Comparison of ENCODE assay signal across 1 cellular context in the genomic region with DNA sequence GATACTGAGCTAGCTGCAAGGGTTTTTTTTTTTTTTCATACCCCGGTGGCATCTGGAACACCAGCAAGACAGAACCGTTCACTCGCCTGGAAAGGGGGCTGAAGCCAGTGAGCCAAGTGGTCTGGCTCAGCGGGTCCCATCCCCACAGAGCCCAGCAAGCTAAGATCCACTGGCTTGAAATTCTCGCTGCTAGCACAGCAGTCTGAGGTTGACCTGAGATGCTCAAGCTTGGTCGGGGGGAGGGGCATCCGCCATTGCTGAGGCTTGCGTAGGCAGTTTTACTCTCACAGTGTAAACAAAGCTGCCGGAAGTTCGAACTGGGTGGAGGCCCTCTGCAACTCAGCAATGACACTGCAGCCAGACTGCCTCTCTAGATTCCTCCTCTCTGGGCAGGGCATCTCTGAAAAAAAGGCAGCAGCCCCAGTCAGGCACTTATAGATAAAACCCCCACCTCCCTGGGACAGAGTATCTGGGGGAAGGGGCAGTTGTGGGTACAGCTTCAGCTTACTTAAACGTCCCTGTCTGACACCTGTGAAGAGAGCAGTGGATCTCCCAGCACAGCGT.
A peak's percentile ranks its signal among the peaks of the same experiment; 100 is the strongest.
TF ChIP-seq lines count a peak whose summit lies in the region.

No MANE protein-coding gene starts in this region.

TF ChIP-seq in HepG2, 621 proteins besides CTCF, POLR2A, EP300 and RAD21 (continued from another document and continues in another):
- TF ChIP-seq NFKB2 (CRISPR knock-in tag; IDR thresholded peaks at IDR 0.05; ENCODE audit: borderline replicate concordance) (0 out of 2 replicates have a peak, but pooled peaks have one; percentile 26), IKZF4 (CRISPR knock-in tag; IDR thresholded peaks at IDR 0.05; ENCODE audit: borderline replicate concordance, low read depth, not compliant biosample characterization) (no peak), NCOA2 (CRISPR knock-in tag; IDR thresholded peaks at IDR 0.05) (0 out of 2 replicates have a peak, but pooled peaks have one; percentile 23), ZBTB33 (CRISPR knock-in tag; IDR thresholded peaks at IDR 0.05) (no peak; the same call in 1 of the 2 replicates), KLF16 (CRISPR knock-in tag; IDR thresholded peaks at IDR 0.05) (peak in 1 of 2 experiments; percentile 40; a peak in 1 of 4 replicates), FOXP1 (IDR thresholded peaks at IDR 0.05) (no peak), FOXP1 (CRISPR knock-in tag; IDR thresholded peaks at IDR 0.05) (peak; percentile 44; the same call in 1 of the 2 replicates), NRL (CRISPR knock-in tag; IDR thresholded peaks at IDR 0.05; ENCODE audit: borderline replicate concordance) (peak; percentile 81), ELF3 (CRISPR knock-in tag; IDR thresholded peaks at IDR 0.05) (peak; percentile 76), ZNF839 (CRISPR knock-in tag; IDR thresholded peaks at IDR 0.05; ENCODE audit: borderline replicate concordance) (no peak), TCF12 (IDR thresholded peaks at IDR 0.05) (no peak), TCF12 (CRISPR knock-in tag; IDR thresholded peaks at IDR 0.05) (no peak), ZNF552 (CRISPR knock-in tag; IDR thresholded peaks at IDR 0.05; ENCODE audit: borderline replicate concordance) (no peak), FOSL2 (CRISPR knock-in tag; IDR thresholded peaks at IDR 0.05) (peak; percentile 41; the same call in 1 of the 2 replicates), NKX3-1 (CRISPR knock-in tag; IDR thresholded peaks at IDR 0.05) (no peak), FOXP4 (CRISPR knock-in tag; IDR thresholded peaks at IDR 0.05) (peak; percentile 44; the same call in 1 of the 2 replicates), TERF1 (CRISPR knock-in tag; IDR thresholded peaks at IDR 0.05) (no peak), FOXA1 (IDR thresholded peaks at IDR 0.05) (no peak), FOXA1 (CRISPR knock-in tag; IDR thresholded peaks at IDR 0.05) (peak; percentile 95), ZSCAN5A (CRISPR knock-in tag; IDR thresholded peaks at IDR 0.05; ENCODE audit: borderline replicate concordance) (0 out of 2 replicates have a peak, but pooled peaks have one; percentile 43), SP4 (CRISPR knock-in tag; IDR thresholded peaks at IDR 0.05) (peak; percentile 32; the same call in 1 of the 2 replicates), RARA (CRISPR knock-in tag; IDR thresholded peaks at IDR 0.05) (0 out of 2 replicates have a peak, but pooled peaks have one; percentile 12), RORA (CRISPR knock-in tag; IDR thresholded peaks at IDR 0.05) (no peak), ZNF672 (CRISPR knock-in tag; IDR thresholded peaks at IDR 0.05) (no peak), ATF4 (CRISPR knock-in tag; IDR thresholded peaks at IDR 0.05) (peak in 1 of 2 experiments; percentile 68; a peak in 2 of 4 replicates), ERF (CRISPR knock-in tag; IDR thresholded peaks at IDR 0.05) (peak; percentile 68; the same call in 1 of the 2 replicates), HOXA3 (CRISPR knock-in tag; IDR thresholded peaks at IDR 0.05) (peak; percentile 92), HDAC2 (CRISPR knock-in tag; IDR thresholded peaks at IDR 0.05) (peak; percentile 36; the same call in 1 of the 2 replicates), ZHX2 (IDR thresholded peaks at IDR 0.05; ENCODE audit: low read depth) (peak; percentile 58; the same call in 1 of the 2 replicates), ZHX2 (CRISPR knock-in tag; IDR thresholded peaks at IDR 0.05; ENCODE audit: borderline replicate concordance) (no peak), MTF1 (CRISPR knock-in tag; IDR thresholded peaks at IDR 0.05) (no peak), SP5 (CRISPR knock-in tag; IDR thresholded peaks at IDR 0.05; ENCODE audit: borderline replicate concordance, low read depth) (peak; percentile 70; the same call in 1 of the 2 replicates), ZNF350 (CRISPR knock-in tag; IDR thresholded peaks at IDR 0.05; ENCODE audit: borderline replicate concordance, low read depth) (0 out of 2 replicates have a peak, but pooled peaks have one; percentile 34), RFXAP (CRISPR knock-in tag; IDR thresholded peaks at IDR 0.05; ENCODE audit: borderline replicate concordance) (no peak)
- TF ChIP-seq, protein P1, sequence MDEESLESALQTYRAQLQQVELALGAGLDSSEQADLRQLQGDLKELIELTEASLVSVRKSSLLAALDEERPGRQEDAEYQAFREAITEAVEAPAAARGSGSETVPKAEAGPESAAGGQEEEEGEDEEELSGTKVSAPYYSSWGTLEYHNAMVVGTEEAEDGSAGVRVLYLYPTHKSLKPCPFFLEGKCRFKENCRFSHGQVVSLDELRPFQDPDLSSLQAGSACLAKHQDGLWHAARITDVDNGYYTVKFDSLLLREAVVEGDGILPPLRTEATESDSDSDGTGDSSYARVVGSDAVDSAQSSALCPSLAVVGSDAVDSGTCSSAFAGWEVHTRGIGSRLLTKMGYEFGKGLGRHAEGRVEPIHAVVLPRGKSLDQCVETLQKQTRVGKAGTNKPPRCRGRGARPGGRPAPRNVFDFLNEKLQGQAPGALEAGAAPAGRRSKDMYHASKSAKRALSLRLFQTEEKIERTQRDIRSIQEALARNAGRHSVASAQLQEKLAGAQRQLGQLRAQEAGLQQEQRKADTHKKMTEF (CRISPR knock-in tag; IDR thresholded peaks at IDR 0.05) = peak; percentile 42; the same call in 1 of the 2 replicates
- TF ChIP-seq, protein P2, sequence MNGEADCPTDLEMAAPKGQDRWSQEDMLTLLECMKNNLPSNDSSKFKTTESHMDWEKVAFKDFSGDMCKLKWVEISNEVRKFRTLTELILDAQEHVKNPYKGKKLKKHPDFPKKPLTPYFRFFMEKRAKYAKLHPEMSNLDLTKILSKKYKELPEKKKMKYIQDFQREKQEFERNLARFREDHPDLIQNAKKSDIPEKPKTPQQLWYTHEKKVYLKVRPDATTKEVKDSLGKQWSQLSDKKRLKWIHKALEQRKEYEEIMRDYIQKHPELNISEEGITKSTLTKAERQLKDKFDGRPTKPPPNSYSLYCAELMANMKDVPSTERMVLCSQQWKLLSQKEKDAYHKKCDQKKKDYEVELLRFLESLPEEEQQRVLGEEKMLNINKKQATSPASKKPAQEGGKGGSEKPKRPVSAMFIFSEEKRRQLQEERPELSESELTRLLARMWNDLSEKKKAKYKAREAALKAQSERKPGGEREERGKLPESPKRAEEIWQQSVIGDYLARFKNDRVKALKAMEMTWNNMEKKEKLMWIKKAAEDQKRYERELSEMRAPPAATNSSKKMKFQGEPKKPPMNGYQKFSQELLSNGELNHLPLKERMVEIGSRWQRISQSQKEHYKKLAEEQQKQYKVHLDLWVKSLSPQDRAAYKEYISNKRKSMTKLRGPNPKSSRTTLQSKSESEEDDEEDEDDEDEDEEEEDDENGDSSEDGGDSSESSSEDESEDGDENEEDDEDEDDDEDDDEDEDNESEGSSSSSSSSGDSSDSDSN (CRISPR knock-in tag; IDR thresholded peaks at IDR 0.05) = peak; percentile 38; the same call in 1 of the 2 replicates
- TF ChIP-seq, protein P3, sequence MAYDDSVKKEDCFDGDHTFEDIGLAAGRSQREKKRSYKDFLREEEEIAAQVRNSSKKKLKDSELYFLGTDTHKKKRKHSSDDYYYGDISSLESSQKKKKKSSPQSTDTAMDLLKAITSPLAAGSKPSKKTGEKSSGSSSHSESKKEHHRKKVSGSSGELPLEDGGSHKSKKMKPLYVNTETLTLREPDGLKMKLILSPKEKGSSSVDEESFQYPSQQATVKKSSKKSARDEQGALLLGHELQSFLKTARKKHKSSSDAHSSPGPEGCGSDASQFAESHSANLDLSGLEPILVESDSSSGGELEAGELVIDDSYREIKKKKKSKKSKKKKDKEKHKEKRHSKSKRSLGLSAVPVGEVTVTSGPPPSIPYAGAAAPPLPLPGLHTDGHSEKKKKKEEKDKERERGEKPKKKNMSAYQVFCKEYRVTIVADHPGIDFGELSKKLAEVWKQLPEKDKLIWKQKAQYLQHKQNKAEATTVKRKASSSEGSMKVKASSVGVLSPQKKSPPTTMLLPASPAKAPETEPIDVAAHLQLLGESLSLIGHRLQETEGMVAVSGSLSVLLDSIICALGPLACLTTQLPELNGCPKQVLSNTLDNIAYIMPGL (CRISPR knock-in tag; IDR thresholded peaks at IDR 0.05; ENCODE audit: borderline replicate concordance in 1 of 2, low read depth in 1 of 2) = 0 out of 4 replicates have a peak, but pooled peaks of 1 of the 2 experiments have one; percentile 28
